In genomic region chr7:73154586-73155038, GRCh38 we compare ENCODE assay signal across 8 cellular contexts.
DNase-seq lines count a peak whose midpoint lies in the region; ATAC-seq, FAIRE-seq and TF ChIP-seq lines count a peak whose summit lies in the region.
"Not testable (repeated sequence)": the region's sequence is repeated elsewhere in the genome, so short reads cannot be mapped to it uniquely, and the experiment has no call there.

No MANE protein-coding gene starts in this region.

- H3K4me3 Mint-ChIP-seq in activated CD8-positive, alpha-beta T cell treated with anti-CD3 and anti-CD28 coated beads for 36 hours: peak overlapping the region; percentile 60

- intact Hi-C loops in activated CD8-positive, alpha-beta T cell treated with anti-CD3 and anti-CD28 coated beads for 36 hours (cut with micrococcal nuclease): not testable (repeated sequence)

- not testable (repeated sequence) for H3K9me3 ChIP-seq in thymus (ENCODE audit: control insufficient read depth)

- not testable (repeated sequence) for H3K4me1 Mint-ChIP-seq in activated CD8-positive, alpha-beta T cell treated with anti-CD3 and anti-CD28 coated beads for 36 hours (ENCODE audit: low read depth)

- not testable (repeated sequence) for H3K36me3 Mint-ChIP-seq in activated CD8-positive, alpha-beta T cell treated with anti-CD3 and anti-CD28 coated beads for 36 hours (ENCODE audit: low read depth)

- ATAC-seq in GM18868 (IDR thresholded peaks at IDR 0.05; ENCODE audit: unreplicated experiment) (peak; percentile 91), HG02763 (IDR thresholded peaks at IDR 0.05; ENCODE audit: unreplicated experiment) (peak; percentile 92)
- ATAC-seq in activated CD8-positive, alpha-beta T cell treated with anti-CD3 and anti-CD28 coated beads for 36 hours: peak; percentile 89

- not testable (repeated sequence) for FAIRE-seq in bronchial epithelial cell (lab: Jason Lieb, UNC)

- not testable (repeated sequence) for H3K9me3 Mint-ChIP-seq in activated CD8-positive, alpha-beta T cell treated with anti-CD3 and anti-CD28 coated beads for 36 hours

- peak overlapping the region; percentile 70 for H3K27ac ChIP-seq in thymus (ENCODE audit: low read depth)

- peak overlapping the region; percentile 8 for H3K4me3 ChIP-seq in bronchial epithelial cell (ENCODE audit: low read depth, low read length)
- H3K4me3 ChIP-seq in skeletal muscle cell (ENCODE audit: low read depth, low read length): peak overlapping the region; percentile 22
- peak overlapping the region; percentile 43 for H3K4me3 ChIP-seq in thymus (ENCODE audit: low read length)

- DNase-seq in LoVo (ENCODE audit: low spot score) (peak; percentile 68), iris pigment epithelial cell (ENCODE audit: low read depth) (peak; percentile 52)
- peak; percentile 87 for DNase-seq in activated CD8-positive, alpha-beta T cell treated with anti-CD3 and anti-CD28 coated beads for 36 hours
- not testable (repeated sequence) for DNase-seq in bronchial epithelial cell (ENCODE audit: low read depth); skeletal muscle cell (ENCODE audit: low read depth)

- CTCF ChIA-PET in activated CD8-positive, alpha-beta T cell treated with anti-CD3 and anti-CD28 coated beads for 36 hours (lab: Charles Lee): not testable (repeated sequence)

- whole genome bisulfite sequencing in thymus: under 1% methylated on average over 37 of the region's 48 CpGs

- not testable (repeated sequence) for H3K27ac Mint-ChIP-seq in activated CD8-positive, alpha-beta T cell treated with anti-CD3 and anti-CD28 coated beads for 36 hours

- H3K27me3 Mint-ChIP-seq in activated CD8-positive, alpha-beta T cell treated with anti-CD3 and anti-CD28 coated beads for 36 hours: not testable (repeated sequence)

- H3K4me1 ChIP-seq in thymus (ENCODE audit: control insufficient read depth, insufficient read depth, low read length): not testable (repeated sequence)

- H3K36me3 ChIP-seq in bronchial epithelial cell (ENCODE audit: control insufficient read depth, insufficient read depth, low read length); thymus (ENCODE audit: control insufficient read depth, insufficient read depth): not testable (repeated sequence)

- H3K27me3 ChIP-seq in bronchial epithelial cell (ENCODE audit: control insufficient read depth, insufficient read depth, low read length); thymus (ENCODE audit: control insufficient read depth, insufficient read depth): not testable (repeated sequence)

- TF ChIP-seq CTCF in activated CD8-positive, alpha-beta T cell treated with anti-CD3 and anti-CD28 coated beads for 36 hours (IDR thresholded peaks at IDR 0.05); bronchial epithelial cell (IDR thresholded peaks at IDR 0.05; ENCODE audit: insufficient read depth, low read length, severe bottlenecking): not testable (repeated sequence)

- POLR2A ChIA-PET in activated CD8-positive, alpha-beta T cell treated with anti-CD3 and anti-CD28 coated beads for 36 hours (lab: Charles Lee): not testable (repeated sequence)
